In the genomic region with DNA sequence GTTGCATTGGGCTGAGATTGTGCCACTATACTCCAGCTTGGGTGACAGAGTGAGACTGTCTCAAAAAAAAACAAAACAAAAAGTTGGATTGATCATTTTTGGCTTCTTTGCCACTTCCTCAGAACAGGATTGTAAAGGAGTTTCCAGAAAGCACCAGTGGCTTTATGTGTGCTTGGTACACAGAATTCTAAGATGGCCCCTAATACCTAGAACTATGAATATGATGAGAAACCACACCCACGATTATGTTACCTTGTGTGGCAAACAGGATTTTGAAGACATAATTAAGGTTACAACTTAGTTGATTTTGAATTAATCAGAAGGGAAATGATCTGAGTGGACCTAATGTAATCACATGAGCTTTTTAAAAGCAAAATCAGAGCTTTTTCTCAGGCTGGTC, we compare ENCODE assay signal across 21 cellular contexts. TPM values are rescaled to one million over a fixed set of nuclear protein-coding genes. Genes with fewer than 3 reads are reported as not detected.
DNase-seq lines count a peak whose midpoint lies in the region; ATAC-seq and TF ChIP-seq lines count a peak whose summit lies in the region.
"Had no signal": no experiment of that assay in that cellular context is flagged by ENCODE, and none has a peak within 500 bp of the region (broad histone marks: within the 10 kb centered on the region; RNA-seq: fewer than 3 reads in every experiment).

No MANE protein-coding gene starts in this region.

- TF ChIP-seq CTCF in activated CD8-positive, alpha-beta T cell treated with anti-CD3 and anti-CD28 coated beads for 36 hours (IDR thresholded peaks at IDR 0.05): no peak

- CTCF ChIA-PET in activated CD8-positive, alpha-beta memory T cell treated with anti-CD3 and anti-CD28 coated beads, Interleukin-2, amount 10 ng/mL, durations not matched to agents 7 days and 5 days (lab: Charles Lee): interaction anchor here (1.0 to 2.5 kb wide), 4 partner anchors 13 to 63 kb away, joined by 3 to 10 read pairs (median 8); partner anchors contain the start of gene CEACAM1
- CTCF ChIA-PET in T-cell (lab: Charles Lee): no interaction called here
- CTCF ChIA-PET in activated CD8-positive, alpha-beta T cell treated with anti-CD3 and anti-CD28 coated beads for 36 hours (lab: Charles Lee): interaction anchor here (0.8 to 1.5 kb wide), 2 partner anchors 28 to 50 kb away, joined by 3 read pairs; no protein-coding TSS in a partner anchor

- H3K4me1 Mint-ChIP-seq in activated CD8-positive, alpha-beta memory T cell treated with anti-CD3 and anti-CD28 coated beads, Interleukin-2, amount 10 ng/mL, durations not matched to agents 7 days and 5 days: peaks cover 53% of the 10 kb centered on the region
- H3K4me1 Mint-ChIP-seq in T-cell: peaks cover 6 to 19% (median 7%) of the 10 kb centered on the region in 3 donors
- peaks cover 25% of the 10 kb centered on the region for H3K4me1 Mint-ChIP-seq in activated CD8-positive, alpha-beta T cell treated with anti-CD3 and anti-CD28 coated beads for 36 hours (ENCODE audit: low read depth)
- H3K4me1 Mint-ChIP-seq in stimulated activated effector memory CD8-positive, alpha-beta T cell treated with anti-CD3 and anti-CD28 coated beads, Interleukin-12 subunit alpha, Interleukin-12 subunit beta, amount 100 ng/mL, for 72 hours: peaks cover 20% of the 10 kb centered on the region
- H3K4me1 Mint-ChIP-seq in immature natural killer cell: no peaks in the 10 kb centered on the region

- ATAC-seq in activated CD8-positive, alpha-beta memory T cell treated with anti-CD3 and anti-CD28 coated beads, Interleukin-2, amount 10 ng/mL, durations not matched to agents 7 days and 5 days: peak; percentile 77
- ATAC-seq in T-cell (replicated peaks in 1 of 4): peak in 1 of 4 experiments; percentile 29
- peak; percentile 77 for ATAC-seq in activated CD8-positive, alpha-beta T cell treated with anti-CD3 and anti-CD28 coated beads for 36 hours
- ATAC-seq in stimulated activated effector memory CD8-positive, alpha-beta T cell treated with anti-CD3 and anti-CD28 coated beads, Interleukin-12 subunit alpha, Interleukin-12 subunit beta, amount 100 ng/mL, for 72 hours: peak; percentile 77
- ATAC-seq: HepG2, K562, Right ventricle myocardium inferior had no signal

- DNase-seq in activated CD8-positive, alpha-beta memory T cell treated with anti-CD3 and anti-CD28 coated beads, Interleukin-2, amount 10 ng/mL, durations not matched to agents 7 days and 5 days: peak; percentile 31
- no peak for DNase-seq in activated CD8-positive, alpha-beta memory T cell treated with anti-CD3 and anti-CD28 coated beads, Interleukin-2, amount 50 U/mL, for 4 hours
- DNase-seq in T-cell (no peak), immature natural killer cell (no peak), DMS53 treated with DMSO at 0.1 percent for 48 hours (lab: John Stamatoyannopoulos, UW; ENCODE audit: unreplicated experiment) (no peak)
- no peak for DNase-seq in activated CD8-positive, alpha-beta T cell treated with anti-CD3 and anti-CD28 coated beads for 36 hours
- DNase-seq in stimulated activated effector memory CD8-positive, alpha-beta T cell treated with anti-CD3 and anti-CD28 coated beads, Interleukin-12 subunit alpha, Interleukin-12 subunit beta, amount 100 ng/mL, for 72 hours (ENCODE audit: low spot score in 2 of 2): no peak
- DNase-seq: CD4-positive, alpha-beta memory T cell; H9; MG63; NCI-H1417; NCI-H1694 treated with DMSO at 0.1 percent for 48 hours; NCI-H2081 treated with DMSO at 0.1 percent for 48 hours; NCI-H446 treated with DMSO at 0.1 percent for 48 hours; NCI-H526 treated with DMSO at 0.1 percent for 48 hours had no signal

- H3K4me3 Mint-ChIP-seq in activated CD8-positive, alpha-beta memory T cell treated with anti-CD3 and anti-CD28 coated beads, Interleukin-2, amount 10 ng/mL, durations not matched to agents 7 days and 5 days: peak overlapping the region; percentile 12
- peak overlapping the region in 2 of 3 donors; percentile 11 to 28 for H3K4me3 Mint-ChIP-seq in T-cell
- no peak overlapping the region for H3K4me3 Mint-ChIP-seq in activated CD8-positive, alpha-beta T cell treated with anti-CD3 and anti-CD28 coated beads for 36 hours
- peak overlapping the region; percentile 6 for H3K4me3 Mint-ChIP-seq in stimulated activated effector memory CD8-positive, alpha-beta T cell treated with anti-CD3 and anti-CD28 coated beads, Interleukin-12 subunit alpha, Interleukin-12 subunit beta, amount 100 ng/mL, for 72 hours
- H3K4me3 Mint-ChIP-seq in immature natural killer cell: no peak overlapping the region
- H3K4me3 Mint-ChIP-seq: H9 had no signal

- POLR2A ChIA-PET in T-cell (lab: Charles Lee): no interaction called here
- POLR2A ChIA-PET in activated CD8-positive, alpha-beta T cell treated with anti-CD3 and anti-CD28 coated beads for 36 hours (lab: Charles Lee): no interaction called here

- intact Hi-C loops in activated CD8-positive, alpha-beta T cell treated with anti-CD3 and anti-CD28 coated beads for 36 hours (cut with micrococcal nuclease): no loop called here

- H3K27me3 Mint-ChIP-seq in activated CD8-positive, alpha-beta memory T cell treated with anti-CD3 and anti-CD28 coated beads, Interleukin-2, amount 10 ng/mL, durations not matched to agents 7 days and 5 days: no peaks in the 10 kb centered on the region
- H3K27me3 Mint-ChIP-seq in T-cell: no peaks in the 10 kb centered on the region
- no peaks in the 10 kb centered on the region for H3K27me3 Mint-ChIP-seq in activated CD8-positive, alpha-beta T cell treated with anti-CD3 and anti-CD28 coated beads for 36 hours
- peaks cover 0 to 1% (median 0%) of the 10 kb centered on the region in 3 donors for H3K27me3 Mint-ChIP-seq in immature natural killer cell (ENCODE audit: low read depth in 3 of 3)
- H3K27me3 Mint-ChIP-seq: CD4-positive, alpha-beta memory T cell had no signal

- no peaks in the 10 kb centered on the region for H3K9me3 Mint-ChIP-seq in activated CD8-positive, alpha-beta memory T cell treated with anti-CD3 and anti-CD28 coated beads, Interleukin-2, amount 10 ng/mL, durations not matched to agents 7 days and 5 days (ENCODE audit: low read depth)
- H3K9me3 Mint-ChIP-seq in T-cell (no peaks in the 10 kb centered on the region), immature natural killer cell (no peaks in the 10 kb centered on the region)
- no peaks in the 10 kb centered on the region for H3K9me3 Mint-ChIP-seq in activated CD8-positive, alpha-beta T cell treated with anti-CD3 and anti-CD28 coated beads for 36 hours
- H3K9me3 Mint-ChIP-seq in stimulated activated effector memory CD8-positive, alpha-beta T cell treated with anti-CD3 and anti-CD28 coated beads, Interleukin-12 subunit alpha, Interleukin-12 subunit beta, amount 100 ng/mL, for 72 hours: no peaks in the 10 kb centered on the region
- H3K9me3 Mint-ChIP-seq: H9 had no signal

- peak overlapping the region; percentile 59 for H3K27ac Mint-ChIP-seq in activated CD8-positive, alpha-beta memory T cell treated with anti-CD3 and anti-CD28 coated beads, Interleukin-2, amount 10 ng/mL, durations not matched to agents 7 days and 5 days
- peak overlapping the region in 1 of 2 donors; percentile 52 for H3K27ac Mint-ChIP-seq in T-cell
- H3K27ac Mint-ChIP-seq in activated CD8-positive, alpha-beta T cell treated with anti-CD3 and anti-CD28 coated beads for 36 hours: peak overlapping the region; percentile 63
- H3K27ac Mint-ChIP-seq in stimulated activated effector memory CD8-positive, alpha-beta T cell treated with anti-CD3 and anti-CD28 coated beads, Interleukin-12 subunit alpha, Interleukin-12 subunit beta, amount 100 ng/mL, for 72 hours: peak overlapping the region; percentile 48
- no peak overlapping the region for H3K27ac Mint-ChIP-seq in immature natural killer cell
- H3K27ac Mint-ChIP-seq: CD4-positive, alpha-beta memory T cell; H9 had no signal

- peaks cover 11% of the 10 kb centered on the region for H3K36me3 Mint-ChIP-seq in activated CD8-positive, alpha-beta memory T cell treated with anti-CD3 and anti-CD28 coated beads, Interleukin-2, amount 10 ng/mL, durations not matched to agents 7 days and 5 days
- no peaks in the 10 kb centered on the region for H3K36me3 Mint-ChIP-seq in T-cell
- H3K36me3 Mint-ChIP-seq in activated CD8-positive, alpha-beta T cell treated with anti-CD3 and anti-CD28 coated beads for 36 hours (ENCODE audit: low read depth): no peaks in the 10 kb centered on the region
- H3K36me3 Mint-ChIP-seq in stimulated activated effector memory CD8-positive, alpha-beta T cell treated with anti-CD3 and anti-CD28 coated beads, Interleukin-12 subunit alpha, Interleukin-12 subunit beta, amount 100 ng/mL, for 72 hours: no peaks in the 10 kb centered on the region
- H3K36me3 Mint-ChIP-seq in immature natural killer cell: no peaks in the 10 kb centered on the region

RNA-seq across cellular contexts. Expression of gene CEACAM1, which starts 26.5 kb away (rescaled TPM):
- 10 to 100 TPM; 30.0 to 37.0 TPM for total RNA-seq in activated CD8-positive, alpha-beta memory T cell treated with anti-CD3 and anti-CD28 coated beads, Interleukin-2, amount 10 ng/mL, durations not matched to agents 7 days and 5 days
- 10 to 100 TPM in 2 of 5 donors, 1 to 10 TPM in 3; 2.4 to 10.8 (median 9.9) TPM for total RNA-seq in T-cell
- total RNA-seq in activated CD8-positive, alpha-beta T cell treated with anti-CD3 and anti-CD28 coated beads for 36 hours: 1 to 10 TPM; 5.2 to 5.3 TPM
- not detected for polyA plus RNA-seq in immature natural killer cell
- total RNA-seq: LHCN-M2, SJSA1 had no signal

RNA-seq across cellular contexts. Expression of gene CXCL17, which starts 59.0 kb away (rescaled TPM):
- total RNA-seq in activated CD8-positive, alpha-beta memory T cell treated with anti-CD3 and anti-CD28 coated beads, Interleukin-2, amount 10 ng/mL, durations not matched to agents 7 days and 5 days: not detected
- total RNA-seq in T-cell: not detected
- total RNA-seq in activated CD8-positive, alpha-beta T cell treated with anti-CD3 and anti-CD28 coated beads for 36 hours: not detected
- not detected for polyA plus RNA-seq in immature natural killer cell
- total RNA-seq: CD4-positive, alpha-beta memory T cell; G401; H9; HepG2; K562; LHCN-M2; Right ventricle myocardium inferior; SJSA1 had no signal
- polyA plus RNA-seq: CD4-positive, alpha-beta memory T cell had no signal

Comparison
In these comparisons a context has a peak if more than half of its experiments do, and no peak if none do; other contexts are left out.
1. H3K27ac Mint-ChIP-seq: peak in activated CD8-positive, alpha-beta memory T cell treated with anti-CD3 and anti-CD28 coated beads, Interleukin-2, amount 10 ng/mL, durations not matched to agents 7 days and 5 days (single experiment), activated CD8-positive, alpha-beta T cell treated with anti-CD3 and anti-CD28 coated beads for 36 hours (single experiment) and stimulated activated effector memory CD8-positive, alpha-beta T cell treated with anti-CD3 and anti-CD28 coated beads, Interleukin-12 subunit alpha, Interleukin-12 subunit beta, amount 100 ng/mL, for 72 hours (single experiment); none in immature natural killer cell (0 of 6).
2. H3K4me3 Mint-ChIP-seq: peak in activated CD8-positive, alpha-beta memory T cell treated with anti-CD3 and anti-CD28 coated beads, Interleukin-2, amount 10 ng/mL, durations not matched to agents 7 days and 5 days (single experiment), T-cell (2 of 3) and stimulated activated effector memory CD8-positive, alpha-beta T cell treated with anti-CD3 and anti-CD28 coated beads, Interleukin-12 subunit alpha, Interleukin-12 subunit beta, amount 100 ng/mL, for 72 hours (single experiment); none in activated CD8-positive, alpha-beta T cell treated with anti-CD3 and anti-CD28 coated beads for 36 hours (single experiment) and immature natural killer cell (0 of 5).
3. CTCF ChIA-PET loops: an anchor here in activated CD8-positive, alpha-beta memory T cell treated with anti-CD3 and anti-CD28 coated beads, Interleukin-2, amount 10 ng/mL, durations not matched to agents 7 days and 5 days (1.0 to 2.5 kb wide) and activated CD8-positive, alpha-beta T cell treated with anti-CD3 and anti-CD28 coated beads for 36 hours (0.8 to 1.5 kb wide); none called in T-cell.